ENCODE assay signal across 31 cellular contexts in the genomic region with DNA sequence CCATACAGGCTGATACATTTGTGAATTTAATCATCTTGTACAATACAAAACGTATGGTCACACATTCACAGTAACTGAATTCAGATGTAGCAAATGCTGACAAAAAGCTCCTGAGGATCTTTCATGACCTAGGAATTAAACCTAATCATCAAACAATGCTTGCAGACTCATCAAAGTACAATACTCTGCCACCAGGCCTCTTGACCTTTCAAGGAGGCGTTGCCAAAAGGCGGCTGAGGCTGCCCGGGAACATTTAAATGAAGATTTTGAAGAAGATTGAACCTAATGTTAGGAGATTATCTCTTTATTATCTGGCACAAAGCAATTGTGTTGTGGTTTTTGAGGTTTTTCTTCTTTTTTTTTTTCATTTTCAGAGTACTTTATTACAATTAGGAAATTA.
DNase-seq lines count a peak whose midpoint lies in the region; ATAC-seq, FAIRE-seq and TF ChIP-seq lines count a peak whose summit lies in the region.
"Had no signal": no experiment of that assay in that cellular context is flagged by ENCODE, and none has a peak within 500 bp of the region (broad histone marks: within the 10 kb centered on the region; RNA-seq: fewer than 3 reads in every experiment).

No MANE protein-coding gene starts in this region.

- DNase-seq in HAP-1 (ENCODE audit: low spot score in 2 of 2) (peak; percentile 76 to 78), K562 (ENCODE audit: extremely low read depth in 1 of 4, low spot score in 3 of 4) (peak in 1 of 4 experiments; percentile 41), neural progenitor cell (ENCODE audit: low spot score) (peak; percentile 84), GM13976 (ENCODE audit: low spot score) (no peak), NCI-H1105 (lab: John Stamatoyannopoulos, UW) (no peak)
- DNase-seq in CD8-positive, alpha-beta T cell = no peak
- DNase-seq: AML-193; CD4-positive, alpha-beta T cell; COR-L47; DMS79; EL; GDM1; H7; IMR-90; MM.1S; NCI-H1694; NCI-H2029 treated with DMSO at 0.1 percent for 48 hours; NCI-H2171; NCI-H226; NCI-H510A; NCI-H82; NK-92 treated with Interleukin-12 subunit alpha and Interleukin-12 subunit beta, amount 100 ng/mL, for 24 hours; SHP77; T-helper 1 cell had no signal

- no peaks in the 10 kb centered on the region for H3K36me3 ChIP-seq in HAP-1 (replicated peaks)
- no peaks in the 10 kb centered on the region for H3K36me3 ChIP-seq in OCI-LY1 (ENCODE audit: insufficient read depth, low read length)
- H3K36me3 ChIP-seq in K562 (ENCODE audit: control insufficient read depth, insufficient read depth, low read length) = no peaks in the 10 kb centered on the region
- H3K36me3 ChIP-seq in neural progenitor cell = no peaks in the 10 kb centered on the region
- no peaks in the 10 kb centered on the region for H3K36me3 ChIP-seq in CD8-positive, alpha-beta T cell (ENCODE audit: insufficient read depth, low read length)
- H3K36me3 ChIP-seq: BLaER1 treated with 17β-estradiol and CSF1 and Interleukin-3, amounts not matched to agents 10 nM and 100 nM had no signal

- H3K4me2 ChIP-seq in OCI-LY1 (ENCODE audit: low read length) = 0 out of 2 replicates have a peak overlapping the region, but pooled peaks have one; percentile 14
- H3K4me2 ChIP-seq in K562 (ENCODE audit: insufficient read depth, low read length) = peak overlapping the region; percentile 61
- peak overlapping the region; percentile 37 for H3K4me2 ChIP-seq in neural progenitor cell
- H3K4me2 ChIP-seq: A549; BLaER1 treated with 17β-estradiol and CSF1 and Interleukin-3, amounts not matched to agents 10 nM and 100 nM; KMS-11 had no signal

- no peak overlapping the region for H3K4me3 ChIP-seq in HAP-1
- no peak overlapping the region for H3K4me3 ChIP-seq in OCI-LY1 (ENCODE audit: low read depth, low read length, poor library complexity, severe bottlenecking)
- H3K4me3 ChIP-seq in K562 = peak overlapping the region; percentile 13; the same call in 1 of the 2 replicates
- no peak overlapping the region for H3K4me3 ChIP-seq in neural progenitor cell
- no peak overlapping the region for H3K4me3 ChIP-seq in CD8-positive, alpha-beta T cell (ENCODE audit: low read depth, low read length)
- H3K4me3 ChIP-seq: A549; BLaER1 treated with 17β-estradiol and CSF1 and Interleukin-3, amounts not matched to agents 10 nM and 100 nM; GM12878 had no signal

- H3K27me3 Mint-ChIP-seq in neural progenitor cell (ENCODE audit: insufficient read depth, low read depth) = peaks cover 6% of the 10 kb centered on the region
- H3K27me3 Mint-ChIP-seq in CD8-positive, alpha-beta T cell (ENCODE audit: low read depth) = no peaks in the 10 kb centered on the region
- H3K27me3 Mint-ChIP-seq: CD4-positive, alpha-beta T cell had no signal

- TF ChIP-seq EP300 in K562 (IDR thresholded peaks at IDR 0.05; ENCODE audit: low read length) = no peak

- intact Hi-C loops in K562 (cut with micrococcal nuclease) = no loop called here
- intact Hi-C loops in CD8-positive, alpha-beta T cell (cut with DNase I, micrococcal nuclease) = no loop called here

- no TSS peak for BruUV-seq in K562 (replicated peaks; lab: Mats Ljungman, UMichigan)

- POLR2A ChIA-PET in K562 (lab: Yijun Ruan, JAX) = interaction anchor here (1.4 kb wide), 1 partner anchor 10 kb away, joined by 4 read pairs; no protein-coding TSS in a partner anchor
- POLR2A ChIA-PET in CD8-positive, alpha-beta T cell (lab: Charles Lee) = no interaction called here

- H3K36me3 Mint-ChIP-seq in neural progenitor cell = no peaks in the 10 kb centered on the region
- no peaks in the 10 kb centered on the region for H3K36me3 Mint-ChIP-seq in CD8-positive, alpha-beta T cell

- H3K27ac ChIP-seq in OCI-LY1 (ENCODE audit: low read depth, low read length, poor library complexity, severe bottlenecking) (no peak overlapping the region), K562 (ENCODE audit: extremely low read depth, low read depth, low read length) (0 out of 3 replicates have a peak overlapping the region, but pooled peaks have one; percentile 2), neural progenitor cell (no peak overlapping the region)
- H3K27ac ChIP-seq in CD8-positive, alpha-beta T cell (ENCODE audit: low read depth, low read length) = no peak overlapping the region
- H3K27ac ChIP-seq: A549; BLaER1 treated with 17β-estradiol and CSF1 and Interleukin-3, amounts not matched to agents 10 nM and 100 nM; KMS-11; RWPE1 had no signal

- H3K79me2 ChIP-seq in OCI-LY1 (ENCODE audit: insufficient read depth, low read length) (no peaks in the 10 kb centered on the region), K562 (ENCODE audit: control insufficient read depth, insufficient read depth, low read length) (peaks cover 42% of the 10 kb centered on the region), neural progenitor cell (ENCODE audit: low read depth) (no peaks in the 10 kb centered on the region)

- no peaks in the 10 kb centered on the region for H3K9me2 ChIP-seq in OCI-LY1 (ENCODE audit: low read depth, low read length)

- H3K27ac Mint-ChIP-seq in neural progenitor cell = no peak overlapping the region
- H3K27ac Mint-ChIP-seq in CD8-positive, alpha-beta T cell = no peak overlapping the region
- H3K27ac Mint-ChIP-seq: CD4-positive, alpha-beta T cell had no signal

- peaks cover 5% of the 10 kb centered on the region for H3K4me1 ChIP-seq in HAP-1
- peaks cover 33% of the 10 kb centered on the region for H3K4me1 ChIP-seq in OCI-LY1 (ENCODE audit: insufficient read depth, low read length, severe bottlenecking)
- H3K4me1 ChIP-seq in K562 (replicated peaks in 1 of 2; ENCODE audit: control insufficient read depth in 2 of 2, insufficient read depth in 2 of 2, low read length in 2 of 2) = peaks cover 0 to 14% of the 10 kb centered on the region in 2 experiments; a peak in 3 of 5 replicates
- peaks cover 19% of the 10 kb centered on the region for H3K4me1 ChIP-seq in neural progenitor cell
- no peaks in the 10 kb centered on the region for H3K4me1 ChIP-seq in CD8-positive, alpha-beta T cell (ENCODE audit: insufficient read depth, low read length)
- H3K4me1 ChIP-seq: A549; BLaER1 treated with 17β-estradiol and CSF1 and Interleukin-3, amounts not matched to agents 10 nM and 100 nM had no signal

- no peak for TF ChIP-seq RAD21 in K562 (CRISPR knock-in tag; conservative IDR thresholded peaks at IDR 0.05 in 1 of 2, IDR thresholded peaks at IDR 0.05 in 1 of 2)

- H3F3A ChIP-seq in OCI-LY1 (ENCODE audit: insufficient read depth, low read length) = no peaks in the 10 kb centered on the region
- no peaks in the 10 kb centered on the region for H3F3A ChIP-seq in neural progenitor cell (ENCODE audit: low read depth)

- 0 out of 3 replicates have a peak, but pooled peaks have one; percentile 8 for ATAC-seq in K562
- ATAC-seq in CD8-positive, alpha-beta T cell = no peak
- ATAC-seq: A549, GM12878 had no signal

- H4K20me1 ChIP-seq in OCI-LY1 (ENCODE audit: insufficient read depth, low read length) = no peaks in the 10 kb centered on the region
- H4K20me1 ChIP-seq in K562 (replicated peaks; ENCODE audit: control insufficient read depth, insufficient read depth, low read length) = no peaks in the 10 kb centered on the region
- no peaks in the 10 kb centered on the region for H4K20me1 ChIP-seq in neural progenitor cell (ENCODE audit: low read depth)
- H4K20me1 ChIP-seq: BLaER1 treated with 17β-estradiol and CSF1 and Interleukin-3, amounts not matched to agents 10 nM and 100 nM had no signal

- in situ Hi-C loops in HAP-1 (cut with MboI; ENCODE audit: low sequenced_read_pairs) = no loop called here
- in situ Hi-C loops in K562 (cut with MboI) = no loop called here
- in situ Hi-C loops in GM13976 (cut with MboI; ENCODE audit: low sequenced_read_pairs, unreplicated experiment) = no loop called here

- FAIRE-seq in K562 (lab: Jason Lieb, UNC) = no peak
- FAIRE-seq: A549, GM12878, GM19239 had no signal

- WGBS in K562 (ENCODE audit: insufficient coverage, low coverage, missing lambda C conversion rate) = 8% methylated on average over 4 of the region's 4 CpGs

- TF ChIP-seq POLR2A in K562 (conservative IDR thresholded peaks at IDR 0.05) = no peak

- no peak overlapping the region for H2AFZ ChIP-seq in OCI-LY1 (ENCODE audit: low read length)
- 0 out of 2 replicates have a peak overlapping the region, but pooled peaks have one; percentile 49 for H2AFZ ChIP-seq in K562 (ENCODE audit: low read depth, low read length)
- H2AFZ ChIP-seq in neural progenitor cell (replicated peaks) = no peak overlapping the region

- CTCF ChIA-PET in K562 (lab: Yijun Ruan, JAX; ENCODE audit: low intra/inter-chr PET ratio) = no interaction called here
- CTCF ChIA-PET in CD8-positive, alpha-beta T cell (lab: Charles Lee) = no interaction called here

- TF ChIP-seq CTCF in OCI-LY1 (IDR thresholded peaks at IDR 0.05; ENCODE audit: low read length) (no peak), K562 (IDR thresholded peaks at IDR 0.05 in 2 of 3, conservative IDR thresholded peaks at IDR 0.05 in 1 of 3; ENCODE audit: insufficient read depth in 2 of 3, low read depth in 1 of 3, low read length in 3 of 3) (no peak), neural progenitor cell (IDR thresholded peaks at IDR 0.05) (no peak), GM13976 (IDR thresholded peaks at IDR 0.05; ENCODE audit: borderline replicate concordance, control extremely low read depth, extremely low read depth, insufficient read depth, missing control alignments) (no peak)
- TF ChIP-seq CTCF in CD8-positive, alpha-beta T cell (IDR thresholded peaks at IDR 0.05) = no peak

- no peaks in the 10 kb centered on the region for H3K9me1 ChIP-seq in K562 (ENCODE audit: control insufficient read depth, insufficient read depth, low read length)

- peaks cover 30% of the 10 kb centered on the region for H3K27me3 ChIP-seq in HAP-1 (ENCODE audit: low read depth)
- no peaks in the 10 kb centered on the region for H3K27me3 ChIP-seq in OCI-LY1 (ENCODE audit: insufficient read depth, low read length)
- no peaks in the 10 kb centered on the region for H3K27me3 ChIP-seq in K562 (ENCODE audit: control insufficient read depth in 2 of 2, insufficient read depth in 2 of 2, low read length in 2 of 2)
- no peaks in the 10 kb centered on the region for H3K27me3 ChIP-seq in neural progenitor cell
- no peaks in the 10 kb centered on the region for H3K27me3 ChIP-seq in CD8-positive, alpha-beta T cell (ENCODE audit: insufficient read depth, low read length)
- H3K27me3 ChIP-seq: BLaER1 treated with 17β-estradiol and CSF1 and Interleukin-3, amounts not matched to agents 10 nM and 100 nM had no signal

- H3K4me1 Mint-ChIP-seq in neural progenitor cell = peaks cover 17% of the 10 kb centered on the region
- no peaks in the 10 kb centered on the region for H3K4me1 Mint-ChIP-seq in CD8-positive, alpha-beta T cell (ENCODE audit: low read depth)

- H3K9me3 ChIP-seq in HAP-1 (no peaks in the 10 kb centered on the region), OCI-LY1 (ENCODE audit: low read length) (no peaks in the 10 kb centered on the region), K562 (replicated peaks; ENCODE audit: control insufficient read depth, insufficient read depth, low read depth, low read length) (no peaks in the 10 kb centered on the region), neural progenitor cell (ENCODE audit: low read depth) (no peaks in the 10 kb centered on the region)
- H3K9me3 ChIP-seq in CD8-positive, alpha-beta T cell (ENCODE audit: low read length) = no peaks in the 10 kb centered on the region
- H3K9me3 ChIP-seq: A549; BLaER1 treated with 17β-estradiol and CSF1 and Interleukin-3, amounts not matched to agents 10 nM and 100 nM had no signal

- H3K9me3 Mint-ChIP-seq in neural progenitor cell = no peaks in the 10 kb centered on the region
- peaks cover 9% of the 10 kb centered on the region for H3K9me3 Mint-ChIP-seq in CD8-positive, alpha-beta T cell
- H3K9me3 Mint-ChIP-seq: CD4-positive, alpha-beta T cell had no signal

- no peak overlapping the region for H3K4me3 Mint-ChIP-seq in neural progenitor cell
- no peak overlapping the region for H3K4me3 Mint-ChIP-seq in CD8-positive, alpha-beta T cell
- H3K4me3 Mint-ChIP-seq: CD4-positive, alpha-beta T cell had no signal

- no peak overlapping the region for H3K9ac ChIP-seq in OCI-LY1 (ENCODE audit: low read length)
- H3K9ac ChIP-seq in K562 (ENCODE audit: insufficient read depth in 1 of 2, low read depth in 2 of 2, low read length in 2 of 2) = peak overlapping the region in 1 of 2 experiments; percentile 31; a peak in 1 of 4 replicates
- H3K9ac ChIP-seq in neural progenitor cell = no peak overlapping the region
- H3K9ac ChIP-seq: BLaER1 treated with 17β-estradiol and CSF1 and Interleukin-3, amounts not matched to agents 10 nM and 100 nM; KMS-11 had no signal

Comparison
In these comparisons a context has a peak if more than half of its experiments do, and no peak if none do; other contexts are left out.
1. DNase-seq: peak in HAP-1 (2 of 2) and neural progenitor cell (single experiment); none in GM13976 (single experiment), CD8-positive, alpha-beta T cell (0 of 7) and NCI-H1105 (single experiment).
2. Peak in every context shown above with its lines, with median percentiles within 50 percentile points of each other: H3K4me2 ChIP-seq.